In genomic region chr20:4925842-4926530, GRCh38 we compare ENCODE assay signal across 10 cellular contexts.
DNase-seq lines count a peak whose midpoint lies in the region; ATAC-seq and TF ChIP-seq lines count a peak whose summit lies in the region.
"Had no signal": no experiment of that assay in that cellular context is flagged by ENCODE, and none has a peak within 500 bp of the region (broad histone marks: within the 10 kb centered on the region; RNA-seq: fewer than 3 reads in every experiment).

No MANE protein-coding gene starts in this region.

- TF ChIP-seq EP300 in tibial nerve (IDR thresholded peaks at IDR 0.05), result peak in 1 of 2 donors; percentile 58

- no peak overlapping the region for H3K4me3 ChIP-seq in right lobe of liver
- no peak overlapping the region for H3K4me3 ChIP-seq in tibial nerve

- TF ChIP-seq CTCF in right lobe of liver (IDR thresholded peaks at IDR 0.05) (no peak), tibial nerve (IDR thresholded peaks at IDR 0.05) (no peak)

- H3K4me1 ChIP-seq in right lobe of liver (peaks cover 0 to 23% (median 7%) of the 10 kb centered on the region in 4 donors), tibial nerve (peaks cover 0 to 40% (median 0%) of the 10 kb centered on the region in 4 donors)

- intact Hi-C loops in right lobe of liver (cut with DNase I), result no loop called here

- TF ChIP-seq POLR2A in right lobe of liver (IDR thresholded peaks at IDR 0.05) (no peak), tibial nerve (IDR thresholded peaks at IDR 0.05) (no peak)

- H3K9me3 ChIP-seq in right lobe of liver, result no peaks in the 10 kb centered on the region
- no peaks in the 10 kb centered on the region for H3K9me3 ChIP-seq in tibial nerve

- 51% methylated on average over 15 of the region's 15 CpGs for WGBS in right lobe of liver (ENCODE audit: insufficient coverage, low coverage, low lambda C conversion rate, missing lambda C conversion rate)
- 52 to 56% methylated on average over 15 of the region's 15 CpGs for WGBS in tibial nerve, 2 donors

- peaks cover 0 to 7% (median under 1%) of the 10 kb centered on the region in 4 donors for H3K36me3 ChIP-seq in right lobe of liver
- peaks cover 0 to under 1% (median 0%) of the 10 kb centered on the region in 3 donors for H3K36me3 ChIP-seq in tibial nerve

- peak; percentile 84 to 90 (median 88) for ATAC-seq in right lobe of liver

- DNase-seq in NCI-H2029 (lab: John Stamatoyannopoulos, UW) (peak; percentile 92), dermis microvascular lymphatic vessel endothelial cell (ENCODE audit: low read depth in 2 of 2) (peak; percentile 94 to 98), right lobe of liver (peak; percentile 79 to 81 (median 80)), tibial nerve (ENCODE audit: low spot score in 2 of 2) (peak; percentile 31 to 51), amniotic stem cell (lab: John Stamatoyannopoulos, UW) (no peak), DMS114 treated with DMSO at 0.1 percent for 48 hours (lab: John Stamatoyannopoulos, UW; ENCODE audit: unreplicated experiment) (no peak), NCI-H82 treated with DMSO at 0.1 percent for 48 hours (lab: John Stamatoyannopoulos, UW; ENCODE audit: unreplicated experiment) (no peak)
- no peak for DNase-seq in activated CD4-positive, alpha-beta T cell treated with anti-CD3 and anti-CD28 coated beads, Interleukin-2, amount 50 U/mL, for 4 hours
- DNase-seq: activated naive CD8-positive, alpha-beta T cell treated with anti-CD3 and anti-CD28 coated beads for 36 hours had no signal

- H3K27me3 ChIP-seq in right lobe of liver, result no peaks in the 10 kb centered on the region
- no peaks in the 10 kb centered on the region for H3K27me3 ChIP-seq in tibial nerve

- H3K27ac ChIP-seq in right lobe of liver, result peak overlapping the region; percentile 86 to 95 (median 93)
- peak overlapping the region; percentile 34 to 76 (median 67) for H3K27ac ChIP-seq in tibial nerve
- H3K27ac ChIP-seq: HL-60 had no signal

Comparison
In these comparisons a context has a peak if more than half of its experiments do, and no peak if none do; other contexts are left out.
1. DNase-seq: peak in NCI-H2029 (single experiment), dermis microvascular lymphatic vessel endothelial cell (2 of 2), right lobe of liver (3 of 3) and tibial nerve (2 of 2); none in amniotic stem cell (single experiment), DMS114 treated with DMSO at 0.1 percent for 48 hours (single experiment), activated CD4-positive, alpha-beta T cell treated with anti-CD3 and anti-CD28 coated beads, Interleukin-2, amount 50 U/mL, for 4 hours (0 of 2) and NCI-H82 treated with DMSO at 0.1 percent for 48 hours (single experiment).